Comparison of ENCODE assay signal across 8 cellular contexts in the genomic region with DNA sequence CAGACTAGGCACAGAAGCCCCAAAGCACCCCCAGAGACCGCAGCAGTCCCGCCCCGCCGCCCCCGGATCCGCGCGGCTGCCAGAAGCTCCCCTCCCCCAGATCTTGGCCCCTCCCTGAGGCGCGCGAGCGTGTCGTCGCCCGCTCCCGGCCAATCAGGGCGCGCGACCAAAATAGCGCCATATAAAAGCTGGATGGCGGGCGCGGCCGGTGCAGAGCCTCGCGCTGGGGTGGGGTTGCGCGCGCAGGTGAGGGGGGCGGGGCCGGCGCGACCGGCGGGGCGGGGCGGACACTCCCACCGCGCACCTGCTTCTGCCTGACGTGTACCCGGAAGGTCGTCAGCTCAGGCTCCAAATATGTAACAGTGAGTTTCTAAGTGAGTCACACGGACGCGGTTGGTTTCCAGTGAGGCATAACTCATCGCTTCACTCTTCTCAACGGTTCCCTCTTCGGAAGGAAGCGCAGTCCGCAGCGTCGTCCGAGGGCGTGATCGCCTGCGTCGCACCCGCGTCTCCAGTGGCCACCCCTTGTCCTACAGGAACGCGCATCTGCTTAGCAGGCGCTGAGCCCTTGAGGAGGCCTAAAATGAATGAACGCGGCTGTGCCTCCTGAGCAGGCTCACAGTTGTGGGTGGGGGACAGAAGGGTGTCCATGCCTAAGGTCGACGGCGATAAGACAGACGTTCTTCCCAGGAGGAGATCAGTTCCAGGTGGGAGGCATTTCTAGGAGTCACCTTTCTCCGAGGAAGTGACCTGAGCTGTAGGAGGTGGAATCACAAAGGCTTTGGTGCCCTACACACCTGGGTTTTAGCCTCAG. TPM values are rescaled to one million over a fixed set of nuclear protein-coding genes. Genes with fewer than 3 reads are reported as not detected.
DNase-seq lines count a peak whose midpoint lies in the region; ATAC-seq, FAIRE-seq and TF ChIP-seq lines count a peak whose summit lies in the region.

No MANE protein-coding gene starts in this region.

- H4K20me1 ChIP-seq in keratinocyte (ENCODE audit: control insufficient read depth, extremely low read depth, insufficient read depth, low read length): no peaks in the 10 kb centered on the region

- TF ChIP-seq CTCF in keratinocyte (optimal IDR thresholded peaks at IDR 0.05 in 1 of 3, IDR thresholded peaks at IDR 0.05 in 1 of 3, conservative IDR thresholded peaks at IDR 0.05 in 1 of 3; ENCODE audit: extremely low read depth in 1 of 3, insufficient read depth in 2 of 3, low read length in 3 of 3): peak; percentile 34 to 43 (median 35)

- dilution Hi-C loops in keratinocyte (cut with MboI; ENCODE audit: extremely low pct_ligation_motif_present, low sequenced_read_pairs): no loop called here

- H3K27ac ChIP-seq in keratinocyte (ENCODE audit: control insufficient read depth, insufficient read depth, low read length): peak overlapping the region; percentile 98

- DNase-seq in AG20443 (ENCODE audit: low spot score) (peak; percentile 97), NCI-H2171 treated with DMSO at 0.1 percent for 48 hours (lab: John Stamatoyannopoulos, UW) (peak; percentile 99), keratinocyte (ENCODE audit: low read depth, low spot score) (peak; percentile 93)
- DNase-seq in activated CD4-positive, CD25-positive, alpha-beta regulatory T cell (lab: John Stamatoyannopoulos, UW): peak; percentile 89 to 95 (median 92)
- peak; percentile 98 for DNase-seq in central memory CD4-positive, alpha-beta T cell
- peak; percentile 96 for DNase-seq in stimulated activated CD4-positive, alpha-beta T cell treated with anti-CD3 and anti-CD28 coated beads, Interleukin-15, amount 100 ng/mL, for 24 hours

- H3K9ac ChIP-seq in keratinocyte (ENCODE audit: control insufficient read depth, extremely low read depth, insufficient read depth, low read length): peak overlapping the region; percentile 86

- ATAC-seq in GM18907 (IDR thresholded peaks at IDR 0.05; ENCODE audit: unreplicated experiment) (peak; percentile 94), HG03108 (IDR thresholded peaks at IDR 0.05; ENCODE audit: unreplicated experiment) (peak; percentile 94)

- H3K4me2 ChIP-seq in keratinocyte (ENCODE audit: control insufficient read depth, extremely low read depth, insufficient read depth, low read depth, low read length): peak overlapping the region; percentile 82

- H3K4me3 ChIP-seq in keratinocyte (ENCODE audit: control insufficient read depth in 2 of 3, extremely low read depth in 1 of 3, insufficient read depth in 2 of 3, low read depth in 1 of 3, low read length in 3 of 3): peak overlapping the region; percentile 14 to 62 (median 19)

- H2AFZ ChIP-seq in keratinocyte (ENCODE audit: control insufficient read depth, low read length): peak overlapping the region; percentile 65

- H3K9me3 ChIP-seq in keratinocyte (ENCODE audit: control insufficient read depth, low read depth, low read length): no peaks in the 10 kb centered on the region

- H3K36me3 ChIP-seq in keratinocyte (ENCODE audit: control insufficient read depth in 2 of 2, extremely low read depth in 1 of 2, insufficient read depth in 2 of 2, low read length in 2 of 2): no peaks in the 10 kb centered on the region

- H3K79me2 ChIP-seq in keratinocyte (ENCODE audit: control insufficient read depth, insufficient read depth, low read length): no peaks in the 10 kb centered on the region

- H3K4me1 ChIP-seq in keratinocyte (ENCODE audit: control insufficient read depth, extremely low read depth, insufficient read depth, low read length): peaks cover 11% of the 10 kb centered on the region

- H3K9me1 ChIP-seq in keratinocyte (ENCODE audit: control insufficient read depth, extremely low read depth, insufficient read depth, low read length): no peaks in the 10 kb centered on the region

- peak; percentile 92 for FAIRE-seq in keratinocyte (lab: Jason Lieb, UNC)

- H3K27me3 ChIP-seq in keratinocyte (ENCODE audit: control insufficient read depth, extremely low read depth, insufficient read depth, low read length): no peaks in the 10 kb centered on the region

RNA-seq across cellular contexts. Expression of a gene that starts 50.6 kb away (rescaled TPM):
- polyA plus RNA-seq in keratinocyte: 261 to 315 TPM (median 277 TPM) in 3 replicates
- polyA plus RNA-seq in keratinocyte (2011; ENCODE audit: low read depth): 132 TPM
- 255 and 263 TPM in 2 replicates for polyA plus RNA-seq in keratinocyte (2011; cell fraction: cytosol; rRNA removed)
- polyA plus RNA-seq in keratinocyte (2011; cell fraction: nucleus; rRNA removed): 396 and 431 TPM in 2 replicates
- 252 and 297 TPM in 2 replicates for polyA plus RNA-seq in keratinocyte (2012; ENCODE audit: low replicate concordance)
- 201 to 226 TPM (median 219 TPM) in 3 replicates for polyA minus RNA-seq in keratinocyte
- polyA minus RNA-seq in keratinocyte (2011; cell fraction: cytosol; rRNA and poly(A)+ RNA removed): 188 TPM
- polyA minus RNA-seq in keratinocyte (2011; cell fraction: nucleus; rRNA and poly(A)+ RNA removed): 136 and 235 TPM in 2 replicates

Comparison
In these comparisons a context has a peak if more than half of its experiments do, and no peak if none do; other contexts are left out.
1. Peak in every context shown above with its lines: DNase-seq, ATAC-seq, H3K4me3 ChIP-seq and H3K27ac ChIP-seq.